In the genomic region with DNA sequence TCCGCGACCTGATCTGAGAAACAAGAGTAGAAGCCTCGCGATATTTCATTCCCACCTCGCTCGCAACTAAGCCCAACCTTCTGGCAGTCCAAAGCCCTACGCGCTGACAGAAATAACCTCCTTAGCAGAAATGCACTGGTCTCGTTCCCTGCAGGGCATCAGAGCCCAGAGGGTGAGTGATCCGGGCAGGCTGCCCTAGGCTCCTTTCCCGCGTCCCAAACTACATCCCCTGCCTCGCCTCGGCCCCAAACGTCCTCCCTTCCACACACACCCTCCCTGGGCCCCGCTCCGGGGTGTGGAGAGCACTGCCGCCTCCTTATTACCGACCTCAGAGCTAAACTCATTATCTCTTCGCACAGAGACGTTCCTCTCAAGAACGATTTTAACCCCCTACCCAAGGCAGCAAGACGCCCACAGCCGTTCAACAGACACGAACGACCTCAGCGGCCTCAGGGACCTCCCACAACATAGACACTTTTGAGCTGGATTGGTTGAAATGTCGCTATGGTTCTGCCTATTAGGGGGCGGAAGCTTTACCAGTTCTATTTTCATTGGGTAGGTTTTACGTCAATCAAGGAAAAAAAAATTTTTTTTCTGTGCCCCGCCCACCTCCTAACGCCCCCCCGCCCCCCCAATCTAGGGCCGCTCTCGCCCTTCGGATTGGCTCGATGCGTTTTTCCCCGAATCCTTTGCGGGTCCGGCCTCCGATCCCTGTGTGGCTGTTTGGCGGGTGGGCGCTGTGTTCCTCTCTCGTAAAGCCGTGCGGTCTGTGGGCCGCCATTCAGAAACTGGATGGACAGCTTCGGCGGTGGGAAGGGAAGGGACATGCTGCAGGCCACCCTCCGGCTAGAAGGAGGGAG, we compare ENCODE assay signal across 1 cellular context.
TF ChIP-seq lines count a peak whose summit lies in the region.

A gene (minus strand): TSS at position 439 of the 860 bp plus-strand sequence. CDS start 95 bp downstream, at position 344.

TF ChIP-seq in HepG2, 621 proteins besides CTCF, POLR2A, EP300 and RAD21 (continued from another document and continues in another):
- TF ChIP-seq, protein P1, sequence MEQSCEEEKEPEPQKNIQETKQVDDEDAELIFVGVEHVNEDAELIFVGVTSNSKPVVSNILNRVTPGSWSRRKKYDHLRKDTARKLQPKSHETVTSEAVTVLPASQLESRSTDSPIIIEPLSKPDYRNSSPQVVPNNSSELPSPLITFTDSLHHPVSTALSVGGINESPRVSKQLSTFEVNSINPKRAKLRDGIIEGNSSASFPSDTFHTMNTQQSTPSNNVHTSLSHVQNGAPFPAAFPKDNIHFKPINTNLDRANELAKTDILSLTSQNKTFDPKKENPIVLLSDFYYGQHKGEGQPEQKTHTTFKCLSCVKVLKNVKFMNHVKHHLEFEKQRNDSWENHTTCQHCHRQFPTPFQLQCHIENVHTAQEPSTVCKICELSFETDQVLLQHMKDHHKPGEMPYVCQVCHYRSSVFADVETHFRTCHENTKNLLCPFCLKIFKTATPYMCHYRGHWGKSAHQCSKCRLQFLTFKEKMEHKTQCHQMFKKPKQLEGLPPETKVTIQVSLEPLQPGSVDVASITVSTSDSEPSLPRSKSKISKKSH (CRISPR knock-in tag; IDR thresholded peaks at IDR 0.05; ENCODE audit: borderline replicate concordance): no peak
- TF ChIP-seq TOPORS (CRISPR knock-in tag; IDR thresholded peaks at IDR 0.05) (peak; percentile 96), HCFC1 (IDR thresholded peaks at IDR 0.05; ENCODE audit: low read depth, low read length) (peak; percentile 30; the same call in 1 of the 2 replicates), KDM2A (CRISPR knock-in tag; IDR thresholded peaks at IDR 0.05; ENCODE audit: borderline replicate concordance, low read depth) (peak; percentile 80), KMT2B (CRISPR knock-in tag; IDR thresholded peaks at IDR 0.05) (peak; percentile 89), ZNF598 (CRISPR knock-in tag; IDR thresholded peaks at IDR 0.05; ENCODE audit: borderline replicate concordance) (peak; percentile 92; the same call in 1 of the 2 replicates), MED8 (CRISPR knock-in tag; IDR thresholded peaks at IDR 0.05; ENCODE audit: insufficient replicate concordance) (peak; percentile 54), GTF3A (CRISPR knock-in tag; conservative IDR thresholded peaks at IDR 0.05) (0 out of 2 replicates have a peak, but pooled peaks have one; percentile 44), HES4 (CRISPR knock-in tag; IDR thresholded peaks at IDR 0.05; ENCODE audit: borderline replicate concordance) (peak; percentile 41; the same call in 1 of the 2 replicates), ZZZ3 (CRISPR knock-in tag; IDR thresholded peaks at IDR 0.05; ENCODE audit: borderline replicate concordance) (peak; percentile 70; the same call in 1 of the 2 replicates), CBX5 (CRISPR knock-in tag; IDR thresholded peaks at IDR 0.05; ENCODE audit: borderline replicate concordance) (peak; percentile 83), TP53 (CRISPR knock-in tag; conservative IDR thresholded peaks at IDR 0.05) (no peak), PHF20 (CRISPR knock-in tag; IDR thresholded peaks at IDR 0.05) (peak; percentile 77), RFX1 (IDR thresholded peaks at IDR 0.05) (no peak), ZNF20 (CRISPR knock-in tag; IDR thresholded peaks at IDR 0.05) (no peak), EHMT2 (IDR thresholded peaks at IDR 0.05; ENCODE audit: borderline replicate concordance, low read depth, low read length) (no peak), ZNF788 (CRISPR knock-in tag; IDR thresholded peaks at IDR 0.05; ENCODE audit: borderline replicate concordance) (peak; percentile 80; the same call in 1 of the 2 replicates), ZNF569 (CRISPR knock-in tag; IDR thresholded peaks at IDR 0.05; ENCODE audit: borderline replicate concordance) (no peak), CHD2 (IDR thresholded peaks at IDR 0.05; ENCODE audit: low read depth, low read length) (peak; percentile 87), MAFF (IDR thresholded peaks at IDR 0.05; ENCODE audit: low read depth, low read length) (0 out of 2 replicates have a peak, but pooled peaks have one; percentile 9), GABPB1 (CRISPR knock-in tag; IDR thresholded peaks at IDR 0.05) (peak; percentile 60), ZNF816 (CRISPR knock-in tag; IDR thresholded peaks at IDR 0.05; ENCODE audit: borderline replicate concordance) (peak; percentile 38; the same call in 1 of the 2 replicates), TEAD3 (CRISPR knock-in tag; optimal IDR thresholded peaks at IDR 0.05; ENCODE audit: borderline replicate concordance) (peak; percentile 61), ZNF501 (CRISPR knock-in tag; IDR thresholded peaks at IDR 0.05) (peak; percentile 80; the same call in 1 of the 2 replicates), ELF3 (CRISPR knock-in tag; IDR thresholded peaks at IDR 0.05) (peak; percentile 63; the same call in 1 of the 2 replicates), ZNF724P (CRISPR knock-in tag; IDR thresholded peaks at IDR 0.05; ENCODE audit: borderline replicate concordance) (peak; percentile 59; the same call in 1 of the 2 replicates), CREB1 (IDR thresholded peaks at IDR 0.05) (peak; percentile 39; the same call in 1 of the 2 replicates), CREB1 (CRISPR knock-in tag; IDR thresholded peaks at IDR 0.05) (peak; percentile 67), THAP11 (CRISPR knock-in tag; IDR thresholded peaks at IDR 0.05) (peak; percentile 77), ARNTL (CRISPR knock-in tag; IDR thresholded peaks at IDR 0.05) (0 out of 2 replicates have a peak, but pooled peaks have one; percentile 58)
- TF ChIP-seq, protein P2, sequence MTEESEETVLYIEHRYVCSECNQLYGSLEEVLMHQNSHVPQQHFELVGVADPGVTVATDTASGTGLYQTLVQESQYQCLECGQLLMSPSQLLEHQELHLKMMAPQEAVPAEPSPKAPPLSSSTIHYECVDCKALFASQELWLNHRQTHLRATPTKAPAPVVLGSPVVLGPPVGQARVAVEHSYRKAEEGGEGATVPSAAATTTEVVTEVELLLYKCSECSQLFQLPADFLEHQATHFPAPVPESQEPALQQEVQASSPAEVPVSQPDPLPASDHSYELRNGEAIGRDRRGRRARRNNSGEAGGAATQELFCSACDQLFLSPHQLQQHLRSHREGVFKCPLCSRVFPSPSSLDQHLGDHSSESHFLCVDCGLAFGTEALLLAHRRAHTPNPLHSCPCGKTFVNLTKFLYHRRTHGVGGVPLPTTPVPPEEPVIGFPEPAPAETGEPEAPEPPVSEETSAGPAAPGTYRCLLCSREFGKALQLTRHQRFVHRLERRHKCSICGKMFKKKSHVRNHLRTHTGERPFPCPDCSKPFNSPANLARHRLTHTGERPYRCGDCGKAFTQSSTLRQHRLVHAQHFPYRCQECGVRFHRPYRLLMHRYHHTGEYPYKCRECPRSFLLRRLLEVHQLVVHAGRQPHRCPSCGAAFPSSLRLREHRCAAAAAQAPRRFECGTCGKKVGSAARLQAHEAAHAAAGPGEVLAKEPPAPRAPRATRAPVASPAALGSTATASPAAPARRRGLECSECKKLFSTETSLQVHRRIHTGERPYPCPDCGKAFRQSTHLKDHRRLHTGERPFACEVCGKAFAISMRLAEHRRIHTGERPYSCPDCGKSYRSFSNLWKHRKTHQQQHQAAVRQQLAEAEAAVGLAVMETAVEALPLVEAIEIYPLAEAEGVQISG (CRISPR knock-in tag; IDR thresholded peaks at IDR 0.05): peak; percentile 74
- TF ChIP-seq, protein P3, sequence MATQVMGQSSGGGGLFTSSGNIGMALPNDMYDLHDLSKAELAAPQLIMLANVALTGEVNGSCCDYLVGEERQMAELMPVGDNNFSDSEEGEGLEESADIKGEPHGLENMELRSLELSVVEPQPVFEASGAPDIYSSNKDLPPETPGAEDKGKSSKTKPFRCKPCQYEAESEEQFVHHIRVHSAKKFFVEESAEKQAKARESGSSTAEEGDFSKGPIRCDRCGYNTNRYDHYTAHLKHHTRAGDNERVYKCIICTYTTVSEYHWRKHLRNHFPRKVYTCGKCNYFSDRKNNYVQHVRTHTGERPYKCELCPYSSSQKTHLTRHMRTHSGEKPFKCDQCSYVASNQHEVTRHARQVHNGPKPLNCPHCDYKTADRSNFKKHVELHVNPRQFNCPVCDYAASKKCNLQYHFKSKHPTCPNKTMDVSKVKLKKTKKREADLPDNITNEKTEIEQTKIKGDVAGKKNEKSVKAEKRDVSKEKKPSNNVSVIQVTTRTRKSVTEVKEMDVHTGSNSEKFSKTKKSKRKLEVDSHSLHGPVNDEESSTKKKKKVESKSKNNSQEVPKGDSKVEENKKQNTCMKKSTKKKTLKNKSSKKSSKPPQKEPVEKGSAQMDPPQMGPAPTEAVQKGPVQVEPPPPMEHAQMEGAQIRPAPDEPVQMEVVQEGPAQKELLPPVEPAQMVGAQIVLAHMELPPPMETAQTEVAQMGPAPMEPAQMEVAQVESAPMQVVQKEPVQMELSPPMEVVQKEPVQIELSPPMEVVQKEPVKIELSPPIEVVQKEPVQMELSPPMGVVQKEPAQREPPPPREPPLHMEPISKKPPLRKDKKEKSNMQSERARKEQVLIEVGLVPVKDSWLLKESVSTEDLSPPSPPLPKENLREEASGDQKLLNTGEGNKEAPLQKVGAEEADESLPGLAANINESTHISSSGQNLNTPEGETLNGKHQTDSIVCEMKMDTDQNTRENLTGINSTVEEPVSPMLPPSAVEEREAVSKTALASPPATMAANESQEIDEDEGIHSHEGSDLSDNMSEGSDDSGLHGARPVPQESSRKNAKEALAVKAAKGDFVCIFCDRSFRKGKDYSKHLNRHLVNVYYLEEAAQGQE (IDR thresholded peaks at IDR 0.05; ENCODE audit: borderline replicate concordance in 1 of 2, low read depth in 1 of 2, low read length in 2 of 2): peak in 1 of 2 experiments; percentile 75; a peak in 1 of 4 replicates
- TF ChIP-seq, protein P4, sequence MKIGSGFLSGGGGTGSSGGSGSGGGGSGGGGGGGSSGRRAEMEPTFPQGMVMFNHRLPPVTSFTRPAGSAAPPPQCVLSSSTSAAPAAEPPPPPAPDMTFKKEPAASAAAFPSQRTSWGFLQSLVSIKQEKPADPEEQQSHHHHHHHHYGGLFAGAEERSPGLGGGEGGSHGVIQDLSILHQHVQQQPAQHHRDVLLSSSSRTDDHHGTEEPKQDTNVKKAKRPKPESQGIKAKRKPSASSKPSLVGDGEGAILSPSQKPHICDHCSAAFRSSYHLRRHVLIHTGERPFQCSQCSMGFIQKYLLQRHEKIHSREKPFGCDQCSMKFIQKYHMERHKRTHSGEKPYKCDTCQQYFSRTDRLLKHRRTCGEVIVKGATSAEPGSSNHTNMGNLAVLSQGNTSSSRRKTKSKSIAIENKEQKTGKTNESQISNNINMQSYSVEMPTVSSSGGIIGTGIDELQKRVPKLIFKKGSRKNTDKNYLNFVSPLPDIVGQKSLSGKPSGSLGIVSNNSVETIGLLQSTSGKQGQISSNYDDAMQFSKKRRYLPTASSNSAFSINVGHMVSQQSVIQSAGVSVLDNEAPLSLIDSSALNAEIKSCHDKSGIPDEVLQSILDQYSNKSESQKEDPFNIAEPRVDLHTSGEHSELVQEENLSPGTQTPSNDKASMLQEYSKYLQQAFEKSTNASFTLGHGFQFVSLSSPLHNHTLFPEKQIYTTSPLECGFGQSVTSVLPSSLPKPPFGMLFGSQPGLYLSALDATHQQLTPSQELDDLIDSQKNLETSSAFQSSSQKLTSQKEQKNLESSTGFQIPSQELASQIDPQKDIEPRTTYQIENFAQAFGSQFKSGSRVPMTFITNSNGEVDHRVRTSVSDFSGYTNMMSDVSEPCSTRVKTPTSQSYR (CRISPR knock-in tag; IDR thresholded peaks at IDR 0.05; ENCODE audit: borderline replicate concordance): peak; percentile 29; the same call in 1 of the 2 replicates
- TF ChIP-seq, protein P5, sequence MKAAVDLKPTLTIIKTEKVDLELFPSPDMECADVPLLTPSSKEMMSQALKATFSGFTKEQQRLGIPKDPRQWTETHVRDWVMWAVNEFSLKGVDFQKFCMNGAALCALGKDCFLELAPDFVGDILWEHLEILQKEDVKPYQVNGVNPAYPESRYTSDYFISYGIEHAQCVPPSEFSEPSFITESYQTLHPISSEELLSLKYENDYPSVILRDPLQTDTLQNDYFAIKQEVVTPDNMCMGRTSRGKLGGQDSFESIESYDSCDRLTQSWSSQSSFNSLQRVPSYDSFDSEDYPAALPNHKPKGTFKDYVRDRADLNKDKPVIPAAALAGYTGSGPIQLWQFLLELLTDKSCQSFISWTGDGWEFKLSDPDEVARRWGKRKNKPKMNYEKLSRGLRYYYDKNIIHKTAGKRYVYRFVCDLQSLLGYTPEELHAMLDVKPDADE (CRISPR knock-in tag; IDR thresholded peaks at IDR 0.05): peak; percentile 70; the same call in 1 of the 2 replicates
- TF ChIP-seq, protein P6, sequence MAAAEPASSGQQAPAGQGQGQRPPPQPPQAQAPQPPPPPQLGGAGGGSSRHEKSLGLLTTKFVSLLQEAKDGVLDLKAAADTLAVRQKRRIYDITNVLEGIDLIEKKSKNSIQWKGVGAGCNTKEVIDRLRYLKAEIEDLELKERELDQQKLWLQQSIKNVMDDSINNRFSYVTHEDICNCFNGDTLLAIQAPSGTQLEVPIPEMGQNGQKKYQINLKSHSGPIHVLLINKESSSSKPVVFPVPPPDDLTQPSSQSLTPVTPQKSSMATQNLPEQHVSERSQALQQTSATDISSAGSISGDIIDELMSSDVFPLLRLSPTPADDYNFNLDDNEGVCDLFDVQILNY (CRISPR knock-in tag; conservative IDR thresholded peaks at IDR 0.05): peak; percentile 88
- TF ChIP-seq, protein P7, sequence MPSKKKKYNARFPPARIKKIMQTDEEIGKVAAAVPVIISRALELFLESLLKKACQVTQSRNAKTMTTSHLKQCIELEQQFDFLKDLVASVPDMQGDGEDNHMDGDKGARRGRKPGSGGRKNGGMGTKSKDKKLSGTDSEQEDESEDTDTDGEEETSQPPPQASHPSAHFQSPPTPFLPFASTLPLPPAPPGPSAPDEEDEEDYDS (CRISPR knock-in tag; IDR thresholded peaks at IDR 0.05): peak; percentile 94
- TF ChIP-seq, protein P8, sequence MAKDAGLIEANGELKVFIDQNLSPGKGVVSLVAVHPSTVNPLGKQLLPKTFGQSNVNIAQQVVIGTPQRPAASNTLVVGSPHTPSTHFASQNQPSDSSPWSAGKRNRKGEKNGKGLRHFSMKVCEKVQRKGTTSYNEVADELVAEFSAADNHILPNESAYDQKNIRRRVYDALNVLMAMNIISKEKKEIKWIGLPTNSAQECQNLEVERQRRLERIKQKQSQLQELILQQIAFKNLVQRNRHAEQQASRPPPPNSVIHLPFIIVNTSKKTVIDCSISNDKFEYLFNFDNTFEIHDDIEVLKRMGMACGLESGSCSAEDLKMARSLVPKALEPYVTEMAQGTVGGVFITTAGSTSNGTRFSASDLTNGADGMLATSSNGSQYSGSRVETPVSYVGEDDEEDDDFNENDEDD (CRISPR knock-in tag; IDR thresholded peaks at IDR 0.05; ENCODE audit: borderline replicate concordance): peak; percentile 85
